16 cellular contexts compared by ENCODE assay signal in the genomic region with DNA sequence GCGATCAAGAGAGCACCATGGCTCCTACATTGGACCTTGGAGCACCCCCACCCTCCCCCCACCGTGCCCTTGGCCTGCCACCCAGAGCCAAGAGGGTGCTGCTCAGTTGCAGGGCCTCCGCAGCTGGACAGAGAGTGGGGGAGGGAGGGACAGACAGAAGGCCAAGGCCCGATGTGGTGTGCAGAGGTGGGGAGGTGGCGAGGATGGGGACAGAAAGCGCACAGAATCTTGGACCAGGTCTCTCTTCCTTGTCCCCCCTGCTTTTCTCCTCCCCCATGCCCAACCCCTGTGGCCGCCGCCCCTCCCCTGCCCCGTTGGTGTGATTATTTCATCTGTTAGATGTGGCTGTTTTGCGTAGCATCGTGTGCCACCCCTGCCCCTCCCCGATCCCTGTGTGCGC. TPM values are rescaled to one million over a fixed set of nuclear protein-coding genes. Genes with fewer than 3 reads are reported as not detected.
A peak's percentile ranks its signal among the peaks of the same experiment; 100 is the strongest.
DNase-seq lines count a peak whose midpoint lies in the region; ATAC-seq and TF ChIP-seq lines count a peak whose summit lies in the region.
"Had no signal": no experiment of that assay in that cellular context is flagged by ENCODE, and none has a peak within 500 bp of the region (broad histone marks: within the 10 kb centered on the region; RNA-seq: fewer than 3 reads in every experiment).

No MANE protein-coding gene starts in this region.

- H3K36me3 ChIP-seq in Caco-2 (ENCODE audit: control insufficient read depth, insufficient read depth, low read length) (peaks cover 4% of the 10 kb centered on the region; the same call in 1 of the 2 replicates), smooth muscle cell (ENCODE audit: low read depth) (no peaks in the 10 kb centered on the region), upper lobe of right lung (peaks cover 18% of the 10 kb centered on the region), SK-N-SH (replicated peaks in 1 of 2; ENCODE audit: control insufficient read depth in 1 of 2, insufficient read depth in 2 of 2, low read length in 1 of 2) (peaks cover 28 to 33% of the 10 kb centered on the region in 2 experiments)
- H3K36me3 ChIP-seq: neural progenitor cell had no signal

- no peak overlapping the region for H2AFZ ChIP-seq in smooth muscle cell (ENCODE audit: low read depth)
- H2AFZ ChIP-seq in SK-N-SH (ENCODE audit: low read depth): no peak overlapping the region
- H2AFZ ChIP-seq: neural progenitor cell had no signal

- POLR2A ChIA-PET in Caco-2 (lab: Charles Lee) (no interaction called here), SK-N-SH (lab: Yijun Ruan, JAX) (interaction anchor here (0.9 kb wide), 1 partner anchor 90 kb away, joined by 4 read pairs; a partner anchor contains a TSS)

- peak overlapping the region; percentile 88 for H3K4me3 Mint-ChIP-seq in Caco-2 (ENCODE audit: unreplicated experiment)
- H3K4me3 Mint-ChIP-seq in effector memory CD8-positive, alpha-beta T cell: no peak overlapping the region

- no peaks in the 10 kb centered on the region for H3K9me2 ChIP-seq in SK-N-SH

- H3K4me1 Mint-ChIP-seq in Caco-2 (ENCODE audit: low read depth, unreplicated experiment): peaks cover 37% of the 10 kb centered on the region
- peaks cover 41 to 43% of the 10 kb centered on the region in 2 donors for H3K4me1 Mint-ChIP-seq in effector memory CD8-positive, alpha-beta T cell (ENCODE audit: low read depth in 2 of 2)

- intact Hi-C loops in Caco-2 (cut with micrococcal nuclease; ENCODE audit: unreplicated experiment): loop anchor here (2.0 kb wide), 1 partner anchor 73 kb away; no protein-coding TSS in a partner anchor
- intact Hi-C loops in upper lobe of right lung (cut with DNase I): loop anchor here (10.0 kb wide), 1 partner anchor 163 kb away; a partner anchor contains a TSS

- H3K27me3 Mint-ChIP-seq in Caco-2 (ENCODE audit: insufficient read depth, unreplicated experiment): peaks cover 4% of the 10 kb centered on the region
- no peaks in the 10 kb centered on the region for H3K27me3 Mint-ChIP-seq in effector memory CD8-positive, alpha-beta T cell

- no peak overlapping the region for H3K4me2 ChIP-seq in smooth muscle cell
- H3K4me2 ChIP-seq in SK-N-SH: no peak overlapping the region
- H3K4me2 ChIP-seq: neural progenitor cell had no signal

- H4K20me1 ChIP-seq in smooth muscle cell (ENCODE audit: low read depth) (peaks cover 6% of the 10 kb centered on the region), SK-N-SH (ENCODE audit: insufficient read depth) (no peaks in the 10 kb centered on the region)

- H3F3A ChIP-seq in smooth muscle cell (ENCODE audit: low read depth) (peaks cover 18% of the 10 kb centered on the region), SK-N-SH (replicated peaks; ENCODE audit: insufficient read depth) (peaks cover 65% of the 10 kb centered on the region)

- H3K9me3 Mint-ChIP-seq in Caco-2 (ENCODE audit: unreplicated experiment): no peaks in the 10 kb centered on the region
- H3K9me3 Mint-ChIP-seq in effector memory CD8-positive, alpha-beta T cell: no peaks in the 10 kb centered on the region
- H3K9me3 Mint-ChIP-seq: activated T-helper 2 cell treated with anti-CD3 and anti-CD28 coated beads, Interferon-gamma antibody, Interleukin-2, Interleukin-4, amounts not matched to agents 10 μg/mL and 5 μg/mL and 100 μg/mL, durations not matched to agents 14 hours and 24 hours and 36 hours; neural progenitor cell had no signal

- peak overlapping the region; percentile 99 for H3K27ac Mint-ChIP-seq in Caco-2 (ENCODE audit: unreplicated experiment)
- peak overlapping the region; percentile 99 to 100 for H3K27ac Mint-ChIP-seq in effector memory CD8-positive, alpha-beta T cell

- WGBS in smooth muscle cell (ENCODE audit: low lambda C conversion rate): 97% methylated on average over 6 of the region's 13 CpGs
- 85% methylated on average over 13 of the region's 13 CpGs for WGBS in SK-N-SH (ENCODE audit: low lambda C conversion rate)

- no peak for TF ChIP-seq RAD21 in Ishikawa (IDR thresholded peaks at IDR 0.05; ENCODE audit: low read depth)
- TF ChIP-seq RAD21 in SK-N-SH (IDR thresholded peaks at IDR 0.05; ENCODE audit: low read length): no peak

- H3K36me3 Mint-ChIP-seq in Caco-2 (ENCODE audit: insufficient read depth, unreplicated experiment): peaks cover 96% of the 10 kb centered on the region
- peaks cover 54% of the 10 kb centered on the region for H3K36me3 Mint-ChIP-seq in effector memory CD8-positive, alpha-beta T cell (ENCODE audit: insufficient read depth)

- no peak for ATAC-seq in effector memory CD8-positive, alpha-beta T cell (replicated peaks)
- no peak for ATAC-seq in upper lobe of right lung

- no TSS peak for BruUV-seq in Caco-2 (replicated peaks; lab: Mats Ljungman, UMichigan)

- DNase-seq in Caco-2: no peak
- DNase-seq in effector memory CD8-positive, alpha-beta T cell: no peak
- no peak for DNase-seq in smooth muscle cell (lab: John Stamatoyannopoulos, UW; ENCODE audit: unreplicated experiment)
- no peak for DNase-seq in upper lobe of right lung
- DNase-seq in NCI-H1694 treated with DMSO at 0.1 percent for 48 hours (lab: John Stamatoyannopoulos, UW): no peak
- DNase-seq in SK-N-SH: no peak
- DNase-seq: NCI-H69; stimulated activated CD4-positive, alpha-beta T cell treated with anti-CD3 and anti-CD28 coated beads, Interleukin-1b, Interleukin-23, amount 100 ng/mL, for 48 hours; WERI-Rb-1 had no signal

- H3K4me1 ChIP-seq in Caco-2 (peaks cover 26% of the 10 kb centered on the region), smooth muscle cell (ENCODE audit: low read depth) (peaks cover 21% of the 10 kb centered on the region), upper lobe of right lung (peaks cover 49% of the 10 kb centered on the region), SK-N-SH (ENCODE audit: control insufficient read depth in 1 of 2, insufficient read depth in 2 of 2, low read depth in 1 of 2, low read length in 1 of 2) (peaks cover 6 to 29% of the 10 kb centered on the region in 2 experiments; a peak in 3 of 4 replicates)

- H3K9ac ChIP-seq in smooth muscle cell (ENCODE audit: low read depth) (no peak overlapping the region), SK-N-SH (no peak overlapping the region)
- H3K9ac ChIP-seq: neural progenitor cell had no signal

- CTCF ChIA-PET in Caco-2 (lab: Charles Lee) (interaction anchor here (3.3 kb wide), 1 partner anchor 69 kb away, joined by 25 read pairs; a partner anchor contains a TSS), SK-N-SH (lab: Yijun Ruan, JAX) (interaction anchor here (1.0 to 9.2 kb wide), 5 partner anchors 13 to 73 kb away, joined by 3 to 134 read pairs (median 33); a partner anchor contains a TSS)

- no peak overlapping the region for H3K4me3 ChIP-seq in Caco-2 (ENCODE audit: low read depth, low read length)
- H3K4me3 ChIP-seq in smooth muscle cell: no peak overlapping the region
- no peak overlapping the region for H3K4me3 ChIP-seq in upper lobe of right lung
- H3K4me3 ChIP-seq in SK-N-SH (ENCODE audit: low read depth in 2 of 2, low read length in 1 of 2): no peak overlapping the region
- H3K4me3 ChIP-seq: neural progenitor cell, Peyer's patch, thoracic aorta had no signal

- H3K27me3 ChIP-seq in Caco-2 (replicated peaks; ENCODE audit: control insufficient read depth, insufficient read depth, low read length): no peaks in the 10 kb centered on the region
- no peaks in the 10 kb centered on the region for H3K27me3 ChIP-seq in smooth muscle cell (ENCODE audit: low read depth)
- H3K27me3 ChIP-seq in upper lobe of right lung: no peaks in the 10 kb centered on the region
- no peaks in the 10 kb centered on the region for H3K27me3 ChIP-seq in SK-N-SH (ENCODE audit: insufficient read depth)
- H3K27me3 ChIP-seq: neural progenitor cell, Peyer's patch had no signal

- H3K79me2 ChIP-seq in smooth muscle cell (ENCODE audit: low read depth): no peaks in the 10 kb centered on the region
- H3K79me2 ChIP-seq in SK-N-SH (ENCODE audit: insufficient read depth): peaks cover 27% of the 10 kb centered on the region

- H3K9me3 ChIP-seq in Caco-2 (no peaks in the 10 kb centered on the region), smooth muscle cell (replicated peaks; ENCODE audit: low read depth) (no peaks in the 10 kb centered on the region), upper lobe of right lung (no peaks in the 10 kb centered on the region), SK-N-SH (no peaks in the 10 kb centered on the region)
- H3K9me3 ChIP-seq: Peyer's patch, thoracic aorta had no signal

- TF ChIP-seq CTCF in Caco-2 (IDR thresholded peaks at IDR 0.05; ENCODE audit: insufficient read depth in 1 of 2, low read depth in 1 of 2, low read length in 1 of 2, severe bottlenecking in 1 of 2, unreplicated experiment in 1 of 2) (no peak), smooth muscle cell (IDR thresholded peaks at IDR 0.05; ENCODE audit: borderline replicate concordance, insufficient read depth, poor library complexity, severe bottlenecking) (no peak), upper lobe of right lung (IDR thresholded peaks at IDR 0.05) (no peak), SK-N-SH (IDR thresholded peaks at IDR 0.05) (no peak)

- no peak for TF ChIP-seq EP300 in Ishikawa (IDR thresholded peaks at IDR 0.05; ENCODE audit: borderline replicate concordance)
- TF ChIP-seq EP300 in SK-N-SH (IDR thresholded peaks at IDR 0.05; ENCODE audit: borderline replicate concordance in 1 of 2, low read depth in 1 of 2, low read length in 1 of 2): no peak

- peak overlapping the region; percentile 98 for H3K27ac ChIP-seq in smooth muscle cell (ENCODE audit: low read depth)
- H3K27ac ChIP-seq in upper lobe of right lung: no peak overlapping the region
- H3K27ac ChIP-seq in SK-N-SH (ENCODE audit: low read depth in 2 of 2, low read length in 1 of 2): peak overlapping the region in 1 of 2 experiments; percentile 17; a peak in 1 of 4 replicates
- H3K27ac ChIP-seq: neural progenitor cell had no signal

RNA-seq across cellular contexts. Expression of a gene that starts 1.8 kb away (rescaled TPM):
- total RNA-seq in Caco-2 (2022): not detected in 2 replicates
- not detected in 2 replicates for total RNA-seq in smooth muscle cell
- not detected in 2 replicates for polyA plus RNA-seq in smooth muscle cell
- total RNA-seq in upper lobe of right lung: not detected
- polyA plus RNA-seq in SK-N-SH (2012; rRNA removed): not detected in 2 replicates
- not detected in 2 replicates for polyA plus RNA-seq in SK-N-SH (2012; cell fraction: cytosol; rRNA removed)
- polyA plus RNA-seq in SK-N-SH (2012; cell fraction: nucleus; rRNA removed): not detected in 2 replicates
- total RNA-seq: activated T-helper 2 cell treated with anti-CD3 and anti-CD28 coated beads, Interferon-gamma antibody, Interleukin-2, Interleukin-4, amounts not matched to agents 10 μg/mL and 5 μg/mL and 100 μg/mL, durations not matched to agents 14 hours and 24 hours and 36 hours; Peyer's patch; thoracic aorta had no signal
- polyA plus RNA-seq: BJ, esophagus had no signal

RNA-seq across cellular contexts. Expression of a gene that starts 2.0 kb away (rescaled TPM):
- total RNA-seq in Caco-2 (2022) (111 TPM in 2 replicates), smooth muscle cell (433 and 494 TPM in 2 replicates), upper lobe of right lung (197 TPM)
- polyA plus RNA-seq in smooth muscle cell (360 and 397 TPM in 2 replicates), SK-N-SH (2012; rRNA removed) (560 and 659 TPM in 2 replicates)
- 378 and 573 TPM in 2 replicates for polyA plus RNA-seq in SK-N-SH (2012; cell fraction: cytosol; rRNA removed)
- 265 and 491 TPM in 2 replicates for polyA plus RNA-seq in SK-N-SH (2012; cell fraction: nucleus; rRNA removed)

RNA-seq across cellular contexts. Expression of a gene that starts 9.4 kb away (rescaled TPM):
- total RNA-seq in Caco-2 (2022) (43.9 and 54.8 TPM in 2 replicates), smooth muscle cell (4.3 and 5.5 TPM in 2 replicates), upper lobe of right lung (154 TPM)
- polyA plus RNA-seq in smooth muscle cell (2.8 and 8.7 TPM in 2 replicates), SK-N-SH (2012; rRNA removed) (0.12 and 0.18 TPM in 2 replicates)
- polyA plus RNA-seq in SK-N-SH (2012; cell fraction: cytosol; rRNA removed): 0.09 TPM in 1 of 2 replicates, not detected in the other
- 0.43 and 0.96 TPM in 2 replicates for polyA plus RNA-seq in SK-N-SH (2012; cell fraction: nucleus; rRNA removed)

RNA-seq across cellular contexts. Expression of a gene that starts 14.0 kb away (rescaled TPM):
- total RNA-seq in Caco-2 (2022): 126 TPM in 2 replicates
- total RNA-seq in smooth muscle cell: 9.9 and 30.4 TPM in 2 replicates
- 28.8 and 36.1 TPM in 2 replicates for polyA plus RNA-seq in smooth muscle cell
- total RNA-seq in upper lobe of right lung: 149 TPM
- polyA plus RNA-seq in SK-N-SH (2012; rRNA removed): 18.5 and 29.3 TPM in 2 replicates
- polyA plus RNA-seq in SK-N-SH (2012; cell fraction: cytosol; rRNA removed): 13.8 and 20.9 TPM in 2 replicates
- 79.0 and 104 TPM in 2 replicates for polyA plus RNA-seq in SK-N-SH (2012; cell fraction: nucleus; rRNA removed)

RNA-seq across cellular contexts. Expression of a gene that starts 27.4 kb away (rescaled TPM):
- total RNA-seq in Caco-2 (2022) (23.2 and 25.3 TPM in 2 replicates), smooth muscle cell (52.5 and 58.8 TPM in 2 replicates), upper lobe of right lung (41.8 TPM)
- polyA plus RNA-seq in smooth muscle cell (105 and 127 TPM in 2 replicates), SK-N-SH (2012; rRNA removed) (50.6 and 56.9 TPM in 2 replicates)
- 39.1 and 43.0 TPM in 2 replicates for polyA plus RNA-seq in SK-N-SH (2012; cell fraction: cytosol; rRNA removed)
- polyA plus RNA-seq in SK-N-SH (2012; cell fraction: nucleus; rRNA removed): 190 and 231 TPM in 2 replicates
